Comparison of ENCODE assay signal across 1 cellular context in the genomic region with DNA sequence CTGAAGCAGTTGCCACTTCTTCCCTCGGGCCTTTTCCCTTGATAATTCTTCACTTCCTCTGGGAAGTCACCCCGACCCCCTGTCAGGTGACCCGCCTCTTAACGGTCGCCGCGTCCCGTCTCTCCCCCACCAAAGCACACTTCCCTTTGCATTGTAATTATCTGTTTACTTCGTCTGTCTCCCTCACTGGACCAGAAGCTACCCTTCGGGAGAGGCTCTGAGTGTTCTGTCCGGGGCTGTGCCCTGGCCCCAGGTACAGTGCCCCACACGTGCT.
TF ChIP-seq lines count a peak whose summit lies in the region.

No MANE protein-coding gene starts in this region.

TF ChIP-seq in A549, 52 proteins besides CTCF, POLR2A, EP300 and RAD21 (continued from another document):
- TF ChIP-seq GATA3 (IDR thresholded peaks at IDR 0.05; ENCODE audit: borderline replicate concordance) (no peak), TFCP2L1 (CRISPR knock-in tag; IDR thresholded peaks at IDR 0.05) (no peak), BCL3 (IDR thresholded peaks at IDR 0.05) (no peak), HOXB5 (CRISPR knock-in tag; IDR thresholded peaks at IDR 0.05) (no peak)
TF ChIP-seq in A549: peak in this region for 0.
